Comparison of ENCODE assay signal across 7 cellular contexts in the genomic region with DNA sequence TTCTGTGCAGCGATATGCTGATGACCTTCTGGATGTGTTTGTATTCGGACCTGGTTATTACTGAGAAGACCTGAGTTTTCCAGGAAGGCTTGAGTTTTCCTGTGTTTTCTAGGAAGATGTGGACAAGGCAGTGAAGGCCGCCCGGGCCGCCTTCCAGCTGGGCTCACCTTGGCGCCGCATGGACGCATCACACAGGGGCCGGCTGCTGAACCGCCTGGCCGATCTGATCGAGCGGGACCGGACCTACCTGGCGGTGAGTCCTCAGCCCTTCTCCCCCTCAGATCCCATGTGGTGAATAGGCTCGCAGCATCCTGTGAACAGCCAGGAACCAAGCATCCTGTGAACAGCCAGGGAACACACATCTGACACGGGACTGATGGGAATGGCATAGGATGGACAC.
"Had no signal": no experiment of that assay in that cellular context is flagged by ENCODE, and none has a peak within 500 bp of the region (broad histone marks: within the 10 kb centered on the region; RNA-seq: fewer than 3 reads in every experiment).

No MANE protein-coding gene starts in this region.

- H3K27ac ChIP-seq: GM23248, HL-60 had no signal

- H3K4me3 ChIP-seq: GM23248 had no signal

- DNase-seq: GM23248, GOT3, H9, HCEC 1CT, KBM-7 had no signal

- H3K27me3 Mint-ChIP-seq: IgD-negative memory B cell had no signal

- H3K27ac Mint-ChIP-seq: H9, IgD-negative memory B cell had no signal

- H2AFZ ChIP-seq: GM23248 had no signal

- H3K4me3 Mint-ChIP-seq: H9, IgD-negative memory B cell had no signal

- H3K9ac ChIP-seq: GM23248 had no signal

- H3K9me3 Mint-ChIP-seq: H9, IgD-negative memory B cell had no signal

- H3K4me1 Mint-ChIP-seq: H9 had no signal
